In the genomic region with DNA sequence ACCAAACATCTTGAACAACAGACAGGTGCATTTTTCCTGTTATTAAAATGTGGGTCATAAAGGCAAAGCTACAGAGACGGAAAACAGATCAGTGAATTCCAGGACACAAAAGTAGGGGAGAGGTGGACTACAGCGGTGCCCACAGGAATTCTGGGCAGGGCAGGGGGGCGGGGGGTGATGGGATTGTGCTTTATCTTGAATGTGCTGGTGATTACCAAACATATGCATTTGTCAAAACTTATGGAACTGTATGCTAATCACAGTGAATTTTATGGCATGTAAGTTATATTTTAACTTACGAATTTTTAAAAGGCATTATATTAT, we compare ENCODE assay signal across 16 cellular contexts.
DNase-seq lines count a peak whose midpoint lies in the region; ATAC-seq and TF ChIP-seq lines count a peak whose summit lies in the region.
"Had no signal": no experiment of that assay in that cellular context is flagged by ENCODE, and none has a peak within 500 bp of the region (broad histone marks: within the 10 kb centered on the region; RNA-seq: fewer than 3 reads in every experiment).

No MANE protein-coding gene starts in this region.

- no peak overlapping the region; the same call in 1 of the 2 replicates for H3K27ac Mint-ChIP-seq in GM23338
- H3K27ac Mint-ChIP-seq in MCF 10A (ENCODE audit: low read depth, unreplicated experiment): no peak overlapping the region
- H3K27ac Mint-ChIP-seq: CD8-positive, alpha-beta memory T cell had no signal

- H3K36me3 Mint-ChIP-seq in GM23338 (ENCODE audit: low read depth): no peaks in the 10 kb centered on the region
- no peaks in the 10 kb centered on the region for H3K36me3 Mint-ChIP-seq in MCF 10A (ENCODE audit: insufficient read depth, unreplicated experiment)
- H3K36me3 Mint-ChIP-seq: CD8-positive, alpha-beta memory T cell had no signal

- ATAC-seq in GM23338: peak; percentile 23; the same call in 1 of the 3 replicates
- ATAC-seq in activated CD4-positive, CD25-positive, alpha-beta regulatory T cell treated with anti-CD3 and anti-CD28 coated beads, Interleukin-2, amount 50 U/mL, for 24 hours: no peak
- ATAC-seq: HCT116 had no signal

- intact Hi-C loops in PC-9 (cut with micrococcal nuclease; ENCODE audit: unreplicated experiment) (no loop called here), MCF 10A (cut with micrococcal nuclease) (no loop called here)

- H2BK5ac ChIP-seq in trophoblast cell (ENCODE audit: low read depth, low read length, poor library complexity): no peak overlapping the region

- no peaks in the 10 kb centered on the region for H4K20me1 ChIP-seq in GM23338 (replicated peaks; ENCODE audit: insufficient read depth)
- no peaks in the 10 kb centered on the region for H4K20me1 ChIP-seq in PC-9 (ENCODE audit: insufficient read depth)
- H4K20me1 ChIP-seq: BLaER1 had no signal

- H3K14ac ChIP-seq in trophoblast cell (ENCODE audit: low read length): no peak overlapping the region

- H3K27ac ChIP-seq in GM23338 (ENCODE audit: low read depth): no peak overlapping the region
- H3K27ac ChIP-seq in PC-9: no peak overlapping the region
- H3K27ac ChIP-seq in trophoblast cell (ENCODE audit: low read depth, low read length): no peak overlapping the region
- H3K27ac ChIP-seq: BLaER1 had no signal

- no peaks in the 10 kb centered on the region for H3K27me3 ChIP-seq in GM23338 (ENCODE audit: insufficient read depth)
- peaks cover 7% of the 10 kb centered on the region; the same call in 1 of the 2 replicates for H3K27me3 ChIP-seq in PC-9 (ENCODE audit: insufficient read depth, low read depth)
- no peaks in the 10 kb centered on the region for H3K27me3 ChIP-seq in trophoblast cell (ENCODE audit: insufficient read depth, low read length)
- H3K27me3 ChIP-seq: BLaER1 had no signal

- POLR2A ChIA-PET in PC-9 (lab: Charles Lee; ENCODE audit: unreplicated experiment): no interaction called here
- POLR2A ChIA-PET in MCF 10A (lab: Yijun Ruan, JAX): no interaction called here

- no peak overlapping the region for H3K4ac ChIP-seq in trophoblast cell (ENCODE audit: low read depth, low read length)

- H3K36me3 ChIP-seq in GM23338 (ENCODE audit: insufficient read depth) (no peaks in the 10 kb centered on the region), PC-9 (ENCODE audit: low read depth) (no peaks in the 10 kb centered on the region), trophoblast cell (ENCODE audit: control insufficient read depth in 1 of 2, insufficient read depth in 2 of 2, low read length in 2 of 2) (no peaks in the 10 kb centered on the region)
- H3K36me3 ChIP-seq: BLaER1 had no signal

- H3K18ac ChIP-seq in trophoblast cell (ENCODE audit: low read length): no peak overlapping the region

- no peak overlapping the region for H3K9ac ChIP-seq in trophoblast cell (ENCODE audit: low read length)
- H3K9ac ChIP-seq: BLaER1 had no signal

- no peak overlapping the region for H2BK120ac ChIP-seq in trophoblast cell (ENCODE audit: insufficient read depth, low read length, poor library complexity)

- no peaks in the 10 kb centered on the region for H3K79me1 ChIP-seq in trophoblast cell (ENCODE audit: low read length)

- H4K8ac ChIP-seq in trophoblast cell (ENCODE audit: low read depth, low read length): no peak overlapping the region

- H3K4me1 ChIP-seq in GM23338 (ENCODE audit: insufficient read depth) (no peaks in the 10 kb centered on the region), PC-9 (replicated peaks; ENCODE audit: insufficient read depth) (no peaks in the 10 kb centered on the region), trophoblast cell (ENCODE audit: control insufficient read depth in 1 of 2, insufficient read depth in 2 of 2, low read length in 2 of 2) (peaks cover 0 to 2% of the 10 kb centered on the region in 2 experiments)
- H3K4me1 ChIP-seq: BLaER1, Caco-2 had no signal

- H3K4me1 Mint-ChIP-seq in GM23338: peaks cover 8% of the 10 kb centered on the region
- no peaks in the 10 kb centered on the region for H3K4me1 Mint-ChIP-seq in MCF 10A (ENCODE audit: insufficient read depth, unreplicated experiment)
- H3K4me1 Mint-ChIP-seq: CD8-positive, alpha-beta memory T cell had no signal

- H3K9me3 Mint-ChIP-seq in GM23338: peaks cover 4% of the 10 kb centered on the region; the same call in 2 of the 3 replicates
- no peaks in the 10 kb centered on the region for H3K9me3 Mint-ChIP-seq in MCF 10A (ENCODE audit: unreplicated experiment)

- H3K4me3 Mint-ChIP-seq in GM23338 (no peak overlapping the region), MCF 10A (ENCODE audit: unreplicated experiment) (no peak overlapping the region)
- H3K4me3 Mint-ChIP-seq: CD8-positive, alpha-beta memory T cell had no signal

- no peaks in the 10 kb centered on the region for H3F3A ChIP-seq in GM23338 (replicated peaks; ENCODE audit: low read depth)
- no peaks in the 10 kb centered on the region for H3F3A ChIP-seq in PC-9 (ENCODE audit: insufficient read depth, low read depth)

- CTCF ChIA-PET in PC-9 (lab: Charles Lee) (no interaction called here), MCF 10A (lab: Yijun Ruan, JAX) (no interaction called here)

- DNase-seq in GM23338 (ENCODE audit: low spot score): no peak
- no peak for DNase-seq in PC-9
- peak; percentile 56 for DNase-seq in islet precursor cell
- no peak for DNase-seq in trophoblast cell
- DNase-seq in NCI-H2107 (lab: John Stamatoyannopoulos, UW): no peak
- DNase-seq in cerebellar nuclear complex (lab: John Stamatoyannopoulos, UW): no peak
- DNase-seq in MCF 10A (ENCODE audit: unreplicated experiment): no peak
- DNase-seq: 8988T; AML-193; Caco-2; CD8-positive, alpha-beta memory T cell; DND-41; GF-D8 had no signal

- H3K9me3 ChIP-seq in PC-9 (ENCODE audit: insufficient read depth, low read depth) (no peaks in the 10 kb centered on the region), trophoblast cell (ENCODE audit: insufficient read depth, low read depth, low read length) (no peaks in the 10 kb centered on the region)
- H3K9me3 ChIP-seq: BLaER1, Caco-2 had no signal

- TF ChIP-seq CTCF in GM23338 (conservative IDR thresholded peaks at IDR 0.05; ENCODE audit: low read depth in 2 of 2) (no peak), PC-9 (conservative IDR thresholded peaks at IDR 0.05) (no peak), MCF 10A (IDR thresholded peaks at IDR 0.05; ENCODE audit: unreplicated experiment) (no peak)

- WGBS in trophoblast cell (ENCODE audit: extremely low coverage, insufficient coverage, insufficient read length): no CpG with 5 or more reads among the region's 4 CpGs

- H2AFZ ChIP-seq in GM23338 (no peak overlapping the region), PC-9 (no peak overlapping the region), trophoblast cell (ENCODE audit: insufficient read depth, low read length, poor library complexity) (no peak overlapping the region)

- H3K4me3 ChIP-seq in GM23338: no peak overlapping the region
- H3K4me3 ChIP-seq in PC-9: no peak overlapping the region
- no peak overlapping the region for H3K4me3 ChIP-seq in trophoblast cell (ENCODE audit: low read depth, low read length)
- H3K4me3 ChIP-seq: BLaER1 had no signal

- no peak overlapping the region for H4K91ac ChIP-seq in trophoblast cell (ENCODE audit: low read depth, low read length)

- H3K27me3 Mint-ChIP-seq in GM23338 (ENCODE audit: insufficient read depth, low read depth, poor library complexity) (peaks cover 2% of the 10 kb centered on the region), MCF 10A (ENCODE audit: insufficient read depth, unreplicated experiment) (peaks cover 48% of the 10 kb centered on the region)
- H3K27me3 Mint-ChIP-seq: CD8-positive, alpha-beta memory T cell had no signal

- H3K23ac ChIP-seq in trophoblast cell (ENCODE audit: low read length): no peak overlapping the region

- H3K4me2 ChIP-seq in GM23338 (no peak overlapping the region), PC-9 (peak overlapping the region; percentile 24; the same call in 1 of the 2 replicates), trophoblast cell (ENCODE audit: low read length) (peak overlapping the region; percentile 24)
- H3K4me2 ChIP-seq: BLaER1 had no signal

- H3K9me2 ChIP-seq in GM23338 (ENCODE audit: insufficient read depth) (no peaks in the 10 kb centered on the region), PC-9 (ENCODE audit: insufficient read depth) (no peaks in the 10 kb centered on the region)

- H2BK12ac ChIP-seq in trophoblast cell (ENCODE audit: low read length): no peak overlapping the region

- BruUV-seq in PC-9 (replicated peaks; lab: Mats Ljungman, UMichigan) (no TSS peak), MCF 10A (replicated peaks; lab: Mats Ljungman, UMichigan) (no TSS peak)

- H2AK5ac ChIP-seq in trophoblast cell (ENCODE audit: low read length): no peak overlapping the region

- H4K12ac ChIP-seq in trophoblast cell (ENCODE audit: low read depth, low read length): no peak overlapping the region

- H3K79me2 ChIP-seq in GM23338 (replicated peaks; ENCODE audit: insufficient read depth) (no peaks in the 10 kb centered on the region), PC-9 (ENCODE audit: low read depth) (no peaks in the 10 kb centered on the region), trophoblast cell (ENCODE audit: control insufficient read depth, insufficient read depth, low read length, poor library complexity) (no peaks in the 10 kb centered on the region)
